Comparison of ENCODE assay signal across 7 cellular contexts in the genomic region with DNA sequence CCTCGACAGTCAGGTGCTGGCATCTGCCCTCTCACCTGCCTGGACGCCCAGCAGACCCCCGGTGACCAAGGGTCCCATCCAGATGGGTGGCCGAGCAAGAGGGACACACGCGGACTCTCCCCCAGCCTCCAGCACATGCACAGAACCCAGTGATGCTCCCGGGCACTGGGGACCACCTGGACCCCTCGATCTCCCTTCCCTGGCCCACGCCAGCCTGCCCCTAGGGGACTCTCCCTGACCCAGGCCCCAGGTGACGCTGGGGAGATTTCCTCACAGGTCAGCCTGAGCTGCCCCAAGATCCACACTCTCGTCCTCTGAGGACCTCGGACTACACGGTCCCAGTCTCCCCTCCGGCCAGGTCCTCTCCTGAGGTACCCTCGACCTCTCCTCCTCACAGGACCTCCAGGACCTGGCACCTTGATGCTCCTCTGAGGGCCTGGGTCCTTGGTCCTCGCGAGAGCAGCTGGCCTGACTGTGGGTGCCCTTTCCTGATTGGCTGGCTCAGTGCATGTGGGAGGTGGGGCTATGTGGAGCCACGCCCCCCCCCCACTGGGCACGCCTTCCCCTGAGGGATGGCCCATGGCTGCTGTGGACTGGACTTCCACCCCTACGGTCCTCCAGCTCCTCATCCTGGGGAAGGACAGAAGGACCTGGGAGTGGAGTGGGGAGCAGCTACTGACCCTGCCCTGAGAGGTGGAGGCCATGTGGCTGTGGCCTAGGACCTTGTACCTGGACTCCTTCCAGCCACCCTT.
A peak's percentile ranks its signal among the peaks of the same experiment; 100 is the strongest.
DNase-seq lines count a peak whose midpoint lies in the region; ATAC-seq, FAIRE-seq and TF ChIP-seq lines count a peak whose summit lies in the region.
"Not testable (repeated sequence)": the region's sequence is repeated elsewhere in the genome, so short reads cannot be mapped to it uniquely, and the experiment has no call there.

No MANE protein-coding gene starts in this region.

- not testable (repeated sequence) for TF ChIP-seq RAD21 in GM12878 (IDR thresholded peaks at IDR 0.05; ENCODE audit: insufficient read depth, low read depth, low read length)

- not testable (repeated sequence) for TF ChIP-seq POLR2A in GM12878 (IDR thresholded peaks at IDR 0.05; ENCODE audit: low read depth, low read length); endothelial cell of umbilical vein (IDR thresholded peaks at IDR 0.05; ENCODE audit: low read depth, low read length); spleen (IDR thresholded peaks at IDR 0.05)

- 53% methylated on average over 4 of the region's 20 CpGs for WGBS in GM12878 (ENCODE audit: insufficient coverage, insufficient replicate concordance, low lambda C conversion rate, missing lambda C conversion rate)
- WGBS in spleen, 5 donors: 60 to 88% (median 86%) methylated on average over 1 to 7 of the region's 20 CpGs; no CpG with 5 or more reads in 2 of the 5 donors
- WGBS in aorta, 2 donors: 84 to 93% methylated on average over 3 to 7 of the region's 20 CpGs

- H4K20me1 ChIP-seq in GM12878 (ENCODE audit: control insufficient read depth, insufficient read depth); endothelial cell of umbilical vein (replicated peaks; ENCODE audit: control insufficient read depth, extremely low read depth, insufficient read depth, low read length): not testable (repeated sequence)

- CTCF ChIA-PET in GM12878 (lab: Yijun Ruan, JAX); endothelial cell of umbilical vein (lab: Charles Lee): not testable (repeated sequence)

- H2AFZ ChIP-seq in GM12878 (ENCODE audit: control insufficient read depth, low read depth, low read length); endothelial cell of umbilical vein (ENCODE audit: low read depth, low read length): not testable (repeated sequence)

- not testable (repeated sequence) for DNase-seq in GM19239 (ENCODE audit: insufficient read length, low spot score); GM12878 (ENCODE audit: low read depth, low spot score); endothelial cell of umbilical vein (ENCODE audit: low read depth, low spot score); omental fat pad (ENCODE audit: low spot score)
- peak; percentile 40 for DNase-seq in spleen
- DNase-seq in aorta: peak in 1 of 2 donors; percentile 51

- not testable (repeated sequence) for BruUV-seq in GM12878 (replicated peaks; lab: Mats Ljungman, UMichigan); endothelial cell of umbilical vein (replicated peaks; lab: Mats Ljungman, UMichigan)

- H3K27ac ChIP-seq in GM12878 (ENCODE audit: control insufficient read depth, insufficient read depth); endothelial cell of umbilical vein (ENCODE audit: insufficient read depth, low read depth, low read length); spleen; aorta (ENCODE audit: low read depth in 1 of 2, low read length in 2 of 2): not testable (repeated sequence)

- H3K4me3 ChIP-seq in GM12878; endothelial cell of umbilical vein (replicated peaks in 1 of 3; ENCODE audit: insufficient read depth in 1 of 3, low read depth in 1 of 3, low read length in 3 of 3); spleen; aorta (ENCODE audit: low read length in 2 of 2): not testable (repeated sequence)

- RAD21 ChIA-PET in GM12878 (lab: Charles Lee; ENCODE audit: unreplicated experiment): not testable (repeated sequence)

- H3K9me1 ChIP-seq in endothelial cell of umbilical vein (replicated peaks; ENCODE audit: control insufficient read depth, extremely low read depth, insufficient read depth, low read length): not testable (repeated sequence)

- intact Hi-C loops in GM12878 (cut with micrococcal nuclease; ENCODE audit: unreplicated experiment); endothelial cell of umbilical vein (cut with micrococcal nuclease); spleen (cut with DNase I; ENCODE audit: low total_unique reads); aorta (cut with DNase I): not testable (repeated sequence)

- SMC1A ChIA-PET in GM12878 (lab: Charles Lee; ENCODE audit: uncharacterized antibody, unreplicated experiment): not testable (repeated sequence)

- in situ Hi-C loops in GM12878 (cut with MboI): not testable (repeated sequence)

- FAIRE-seq in GM19239 (lab: Jason Lieb, UNC): peak; percentile 83
- not testable (repeated sequence) for FAIRE-seq in GM12878 (lab: Jason Lieb, UNC)
- peak; percentile 12 for FAIRE-seq in endothelial cell of umbilical vein (lab: Jason Lieb, UNC)

- not testable (repeated sequence) for H3K9me3 ChIP-seq in GM12878 (replicated peaks; ENCODE audit: control insufficient read depth, insufficient read depth, low read length); endothelial cell of umbilical vein (replicated peaks; ENCODE audit: control insufficient read depth, insufficient read depth, low read length); spleen; aorta (ENCODE audit: control insufficient read depth, low read length)

- H3K79me2 ChIP-seq in GM12878 (ENCODE audit: control insufficient read depth, insufficient read depth, low read length); endothelial cell of umbilical vein (ENCODE audit: control insufficient read depth, insufficient read depth, low read length): not testable (repeated sequence)

- TF ChIP-seq CTCF in GM12878 (IDR thresholded peaks at IDR 0.05 in 2 of 3, conservative IDR thresholded peaks at IDR 0.05 in 1 of 3; ENCODE audit: control insufficient read depth in 2 of 3, extremely low read depth in 1 of 3, insufficient read depth in 1 of 3, low read depth in 3 of 3, low read length in 3 of 3); endothelial cell of umbilical vein (IDR thresholded peaks at IDR 0.05; ENCODE audit: extremely low read depth in 1 of 2, insufficient read depth in 1 of 2, low read depth in 1 of 2, low read length in 2 of 2); omental fat pad (IDR thresholded peaks at IDR 0.05); spleen (IDR thresholded peaks at IDR 0.05 in 8 of 11, conservative IDR thresholded peaks at IDR 0.05 in 3 of 11): not testable (repeated sequence)

- dilution Hi-C loops in endothelial cell of umbilical vein (cut with MboI; ENCODE audit: extremely low pct_ligation_motif_present, low sequenced_read_pairs): not testable (repeated sequence)

- H3K9ac ChIP-seq in GM12878 (ENCODE audit: control insufficient read depth, insufficient read depth, low read length); endothelial cell of umbilical vein (replicated peaks; ENCODE audit: extremely low read depth, insufficient read depth, low read length): not testable (repeated sequence)

- not testable (repeated sequence) for H3K4me1 ChIP-seq in GM12878 (ENCODE audit: control insufficient read depth, insufficient read depth, low read length); endothelial cell of umbilical vein (ENCODE audit: control insufficient read depth, extremely low read depth, insufficient read depth, low read length); spleen; aorta (ENCODE audit: control insufficient read depth in 1 of 2, insufficient read depth in 2 of 2, low read length in 2 of 2)

- not testable (repeated sequence) for TF ChIP-seq EP300 in GM12878 (IDR thresholded peaks at IDR 0.05; ENCODE audit: borderline replicate concordance in 1 of 2, control insufficient read depth in 1 of 2, low read depth in 2 of 2, low read length in 2 of 2)

- not testable (repeated sequence) for H3K27me3 ChIP-seq in GM12878 (replicated peaks in 1 of 2; ENCODE audit: control insufficient read depth in 2 of 2, insufficient read depth in 2 of 2, low read length in 1 of 2); endothelial cell of umbilical vein (ENCODE audit: control insufficient read depth in 2 of 2, insufficient read depth in 2 of 2, low read length in 2 of 2); spleen (replicated peaks in 1 of 7); aorta (ENCODE audit: control insufficient read depth in 1 of 2, insufficient read depth in 2 of 2, low read length in 1 of 2)

- POLR2A ChIA-PET in GM12878 (lab: Charles Lee); endothelial cell of umbilical vein (lab: Charles Lee): not testable (repeated sequence)

- H3K4me2 ChIP-seq in GM12878 (ENCODE audit: control insufficient read depth, insufficient read depth); endothelial cell of umbilical vein (ENCODE audit: insufficient read depth, low read length): not testable (repeated sequence)

- peak; percentile 41; the same call in 2 of the 3 replicates for ATAC-seq in SK-N-SH treated with all-trans-retinoic acid at 6 μM for 48 hours
- peak; percentile 35; the same call in 2 of the 3 replicates for ATAC-seq in GM12878
- ATAC-seq in omental fat pad (ENCODE audit: low FRiP score): peak; percentile 61
- peak; percentile 51 for ATAC-seq in aorta (ENCODE audit: low FRiP score)

- not testable (repeated sequence) for H3K36me3 ChIP-seq in GM12878 (ENCODE audit: control insufficient read depth in 2 of 2, insufficient read depth in 2 of 2, low read length in 1 of 2); endothelial cell of umbilical vein (ENCODE audit: control insufficient read depth in 2 of 2, extremely low read depth in 1 of 2, insufficient read depth in 2 of 2, low read length in 2 of 2); spleen; aorta (ENCODE audit: control insufficient read depth in 1 of 2, insufficient read depth in 2 of 2, low read length in 1 of 2)
